Comparison of ENCODE assay signal across 11 cellular contexts in the genomic region with DNA sequence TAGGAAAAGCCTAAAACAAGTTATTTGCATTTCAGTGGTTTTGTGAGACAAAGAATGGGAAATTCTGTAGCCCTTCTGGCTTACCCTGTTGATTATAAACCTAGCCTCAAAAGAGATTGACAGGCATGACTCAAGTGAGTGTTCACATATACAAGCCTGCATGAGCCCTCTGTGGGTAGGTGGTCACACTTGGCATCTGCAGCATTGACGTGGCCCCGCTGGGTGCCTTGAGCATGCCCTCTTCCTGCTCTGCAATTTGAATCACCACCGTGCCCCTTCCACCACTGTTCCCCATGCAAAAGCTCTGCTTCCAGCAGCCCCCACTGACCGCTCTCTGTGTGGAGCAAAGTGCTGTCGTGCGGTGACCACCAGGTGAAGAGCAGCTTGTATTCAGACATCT. TPM values are rescaled to one million over a fixed set of nuclear protein-coding genes. Genes with fewer than 3 reads are reported as not detected.
A peak's percentile ranks its signal among the peaks of the same experiment; 100 is the strongest.
DNase-seq lines count a peak whose midpoint lies in the region; ATAC-seq and TF ChIP-seq lines count a peak whose summit lies in the region.
"Had no signal": no experiment of that assay in that cellular context is flagged by ENCODE, and none has a peak within 500 bp of the region (broad histone marks: within the 10 kb centered on the region; RNA-seq: fewer than 3 reads in every experiment).

No MANE protein-coding gene starts in this region.

- H3K36me3 Mint-ChIP-seq in activated T-helper 17 cell treated with anti-CD3 and anti-CD28 coated beads, Interleukin-2, amount 50 U/mL, for 72 hours (ENCODE audit: low read depth), result peaks cover 34% of the 10 kb centered on the region
- H3K36me3 Mint-ChIP-seq in progenitor cell of endocrine pancreas (ENCODE audit: insufficient read depth), result peaks cover 30% of the 10 kb centered on the region

- peak overlapping the region; percentile 93 for H3K27ac Mint-ChIP-seq in activated T-helper 17 cell treated with anti-CD3 and anti-CD28 coated beads, Interleukin-2, amount 50 U/mL, for 72 hours
- peak overlapping the region; percentile 15 for H3K27ac Mint-ChIP-seq in progenitor cell of endocrine pancreas

- H3K4me1 Mint-ChIP-seq in activated T-helper 17 cell treated with anti-CD3 and anti-CD28 coated beads, Interleukin-2, amount 50 U/mL, for 72 hours, result peaks cover 46% of the 10 kb centered on the region
- peaks cover 25% of the 10 kb centered on the region for H3K4me1 Mint-ChIP-seq in progenitor cell of endocrine pancreas (ENCODE audit: low read depth)

- H3K9me3 ChIP-seq in thymus (ENCODE audit: control insufficient read depth), result no peaks in the 10 kb centered on the region
- H3K9me3 ChIP-seq in vagina, result no peaks in the 10 kb centered on the region
- H3K9me3 ChIP-seq: gastrocnemius medialis had no signal

- TF ChIP-seq POLR2A in lower leg skin (IDR thresholded peaks at IDR 0.05) (no peak), vagina (IDR thresholded peaks at IDR 0.05) (no peak)

- no peaks in the 10 kb centered on the region for H3K27me3 Mint-ChIP-seq in activated T-helper 17 cell treated with anti-CD3 and anti-CD28 coated beads, Interleukin-2, amount 50 U/mL, for 72 hours
- H3K27me3 Mint-ChIP-seq in progenitor cell of endocrine pancreas, result no peaks in the 10 kb centered on the region

- H3K27ac ChIP-seq in thymus (ENCODE audit: low read depth), result peak overlapping the region; percentile 97
- H3K27ac ChIP-seq in vagina, result no peak overlapping the region
- H3K27ac ChIP-seq: gastrocnemius medialis had no signal

- H3K4me3 Mint-ChIP-seq in activated T-helper 17 cell treated with anti-CD3 and anti-CD28 coated beads, Interleukin-2, amount 50 U/mL, for 72 hours, result peak overlapping the region; percentile 88
- no peak overlapping the region for H3K4me3 Mint-ChIP-seq in progenitor cell of endocrine pancreas (ENCODE audit: low read depth)

- TF ChIP-seq CTCF in progenitor cell of endocrine pancreas (IDR thresholded peaks at IDR 0.05; ENCODE audit: unreplicated experiment), result no peak
- TF ChIP-seq CTCF in lower leg skin (IDR thresholded peaks at IDR 0.05), result no peak
- TF ChIP-seq CTCF in vagina (IDR thresholded peaks at IDR 0.05), result no peak

- 86% methylated on average over 6 of the region's 6 CpGs for WGBS in thymus
- WGBS in lower leg skin, 2 donors, result 91 to 96% methylated on average over 6 of the region's 6 CpGs

- H3K4me3 ChIP-seq in thymus (ENCODE audit: low read length) (no peak overlapping the region), lower leg skin (ENCODE audit: low read depth, poor library complexity, severe bottlenecking) (no peak overlapping the region), vagina (no peak overlapping the region)
- H3K4me3 ChIP-seq: gastrocnemius medialis had no signal

- H3K27me3 ChIP-seq in thymus (ENCODE audit: control insufficient read depth, insufficient read depth) (no peaks in the 10 kb centered on the region), vagina (no peaks in the 10 kb centered on the region)
- H3K27me3 ChIP-seq: gastrocnemius medialis had no signal

- no peaks in the 10 kb centered on the region for H3K9me3 Mint-ChIP-seq in activated T-helper 17 cell treated with anti-CD3 and anti-CD28 coated beads, Interleukin-2, amount 50 U/mL, for 72 hours
- H3K9me3 Mint-ChIP-seq in progenitor cell of endocrine pancreas (ENCODE audit: low read depth), result no peaks in the 10 kb centered on the region

- intact Hi-C loops in lower leg skin (cut with DNase I; ENCODE audit: low total_unique reads) (no loop called here), vagina (cut with DNase I) (no loop called here)

- peaks cover 22% of the 10 kb centered on the region for H3K4me1 ChIP-seq in thymus (ENCODE audit: control insufficient read depth, insufficient read depth, low read length)
- peaks cover 11% of the 10 kb centered on the region for H3K4me1 ChIP-seq in vagina

- H3K36me3 ChIP-seq in thymus (ENCODE audit: control insufficient read depth, insufficient read depth) (peaks cover 40% of the 10 kb centered on the region), vagina (peaks cover 0 to 34% of the 10 kb centered on the region in 2 donors)

- peak; percentile 93 for ATAC-seq in activated T-helper 17 cell treated with anti-CD3 and anti-CD28 coated beads, Interleukin-2, amount 50 U/mL, for 72 hours (replicated peaks)
- no peak for ATAC-seq in GM21526 (IDR thresholded peaks at IDR 0.05; ENCODE audit: low FRiP score, unreplicated experiment)
- ATAC-seq: gastrocnemius medialis, Right ventricle myocardium inferior had no signal

- peak; percentile 39 for DNase-seq in T-helper 9 cell
- DNase-seq in progenitor cell of endocrine pancreas (ENCODE audit: low spot score, unreplicated experiment), result no peak
- DNase-seq in lower leg skin (ENCODE audit: low spot score in 2 of 2), result no peak
- DNase-seq in NAMALWA (ENCODE audit: low spot score), result no peak
- DNase-seq in vagina (ENCODE audit: extremely low spot score in 2 of 2), result no peak
- DNase-seq: gastrocnemius medialis, NCI-H2029 had no signal

RNA-seq across cellular contexts. Expression of a gene that starts 21.0 kb away (rescaled TPM):
- total RNA-seq in activated T-helper 17 cell treated with anti-CD3 and anti-CD28 coated beads, Interleukin-2, amount 50 U/mL, for 72 hours, result 100 to 1,000 TPM in 1 of 2 donors, 10 to 100 TPM in 1; 94.6 to 157 TPM
- total RNA-seq in progenitor cell of endocrine pancreas (83.0 and 85.0 TPM in 2 replicates), lower leg skin (10 to 100 TPM; 26.7 to 49.0 (median 36.6) TPM), vagina (41.0 TPM)
- 58.0 TPM for polyA plus RNA-seq in thymus

RNA-seq across cellular contexts. Expression of a gene that starts 45.1 kb away (rescaled TPM):
- 10 to 100 TPM; 39.7 to 41.8 TPM for total RNA-seq in activated T-helper 17 cell treated with anti-CD3 and anti-CD28 coated beads, Interleukin-2, amount 50 U/mL, for 72 hours
- total RNA-seq in progenitor cell of endocrine pancreas (106 and 117 TPM in 2 replicates), lower leg skin (10 to 100 TPM; 42.7 to 67.9 (median 57.7) TPM), vagina (75.6 TPM)
- polyA plus RNA-seq in thymus, result 92.1 TPM
